ENCODE assay signal across 1 cellular context in genomic region chr9:110152704-110153374, GRCh38.
TF ChIP-seq lines count a peak whose summit lies in the region.

No MANE protein-coding gene starts in this region.

TF ChIP-seq in GM12878, 131 proteins besides CTCF, POLR2A, EP300 and RAD21 (continued from another document):
- TF ChIP-seq ETV6 (conservative IDR thresholded peaks at IDR 0.05 in 1 of 2, IDR thresholded peaks at IDR 0.05 in 1 of 2; ENCODE audit: borderline replicate concordance in 1 of 2, low read depth in 1 of 2) (no peak), ELK1 (IDR thresholded peaks at IDR 0.05; ENCODE audit: low read depth, low read length) (no peak), ZNF592 (IDR thresholded peaks at IDR 0.05) (no peak), IKZF1 (conservative IDR thresholded peaks at IDR 0.05) (peak; percentile 39; the same call in 1 of the 2 replicates), SUPT20H (IDR thresholded peaks at IDR 0.05; ENCODE audit: borderline replicate concordance, control insufficient read depth, low read depth, low read length) (no peak), ATF2 (IDR thresholded peaks at IDR 0.05; ENCODE audit: low read length) (0 out of 2 replicates have a peak, but pooled peaks have one; percentile 18), NFIC (IDR thresholded peaks at IDR 0.05; ENCODE audit: low read depth, low read length) (no peak), ATF7 (IDR thresholded peaks at IDR 0.05; ENCODE audit: low read depth) (peak; percentile 80), CUX1 (IDR thresholded peaks at IDR 0.05; ENCODE audit: insufficient replicate concordance, low read depth, low read length) (peak; percentile 38), CBFB (IDR thresholded peaks at IDR 0.05; ENCODE audit: low read depth) (no peak), NRF1 (conservative IDR thresholded peaks at IDR 0.05; ENCODE audit: low read depth, low read length) (no peak), FOXM1 (IDR thresholded peaks at IDR 0.05; ENCODE audit: low read depth, low read length) (no peak; the same call in 1 of the 2 replicates)
